Comparison of ENCODE assay signal across 8 cellular contexts in the genomic region with DNA sequence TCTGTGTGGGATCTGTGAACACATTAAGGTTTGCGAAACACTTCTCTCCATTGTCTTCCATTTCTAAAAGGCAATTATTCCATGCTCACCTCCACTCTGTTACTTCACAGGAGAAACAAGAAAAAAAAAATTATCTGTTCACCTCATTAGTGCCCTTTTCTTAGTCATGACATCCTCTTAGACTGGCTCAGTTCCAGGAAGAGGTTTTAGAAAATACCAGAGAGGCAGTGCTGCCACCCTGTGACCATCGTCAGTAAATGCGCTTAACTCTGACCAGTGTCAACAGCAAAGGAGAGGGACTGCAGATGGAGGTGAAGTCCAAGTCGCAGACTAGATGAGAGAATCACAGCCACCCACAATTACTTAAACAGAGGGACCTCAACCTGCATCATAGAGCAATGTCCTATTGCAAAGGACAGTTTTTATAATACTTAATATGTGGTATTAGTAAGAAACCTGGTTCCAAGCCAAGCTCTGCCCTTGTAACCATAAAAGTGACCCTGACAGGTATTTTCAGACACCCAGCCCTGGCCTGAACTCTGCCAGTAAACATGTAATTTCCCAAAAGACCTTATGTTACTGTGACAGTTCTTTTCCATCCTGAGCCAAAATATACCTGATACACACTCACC. TPM values are rescaled to one million over a fixed set of nuclear protein-coding genes. Genes with fewer than 3 reads are reported as not detected.
DNase-seq lines count a peak whose midpoint lies in the region; ATAC-seq and TF ChIP-seq lines count a peak whose summit lies in the region.

No MANE protein-coding gene starts in this region.

- H3K27ac ChIP-seq in adrenal gland (no peak overlapping the region), right atrium auricular region (no peak overlapping the region)

- H3K9me3 ChIP-seq in adrenal gland (replicated peaks in 1 of 3) (no peaks in the 10 kb centered on the region), right atrium auricular region (peaks cover 0 to 6% of the 10 kb centered on the region in 2 donors)

- peaks cover 8 to 19% (median 14%) of the 10 kb centered on the region in 3 donors for H3K4me1 Mint-ChIP-seq in T-cell

- TF ChIP-seq CTCF in AG04449 (IDR thresholded peaks at IDR 0.05; ENCODE audit: insufficient read depth, low read length, missing control alignments) (peak; percentile 59), adrenal gland (IDR thresholded peaks at IDR 0.05) (peak; percentile 47 to 69 (median 64)), right atrium auricular region (IDR thresholded peaks at IDR 0.05) (peak in 1 of 2 donors; percentile 62)

- POLR2A ChIA-PET in AG04449 (lab: Yijun Ruan, JAX): no interaction called here
- POLR2A ChIA-PET in T-cell (lab: Charles Lee): no interaction called here

- peaks cover 7 to 39% of the 10 kb centered on the region in 2 donors for H3K27me3 Mint-ChIP-seq in T-cell

- no peaks in the 10 kb centered on the region for H3K36me3 ChIP-seq in adrenal gland (replicated peaks in 1 of 2)
- H3K36me3 ChIP-seq in right atrium auricular region: no peaks in the 10 kb centered on the region

- intact Hi-C loops in adrenal gland (cut with DNase I): no loop called here

- no peak overlapping the region for H3K4me3 ChIP-seq in AG04449 (ENCODE audit: low read depth, low read length)
- H3K4me3 ChIP-seq in adrenal gland: no peak overlapping the region
- H3K4me3 ChIP-seq in right atrium auricular region: no peak overlapping the region

- 24 to 26% (median 25%) methylated on average over 4 of the region's 4 CpGs for WGBS in adrenal gland, 4 donors

- H3K27me3 ChIP-seq in adrenal gland: peaks cover 10% of the 10 kb centered on the region
- no peaks in the 10 kb centered on the region for H3K27me3 ChIP-seq in right atrium auricular region

- H3K36me3 Mint-ChIP-seq in T-cell: no peaks in the 10 kb centered on the region

- DNase-seq in AG04449 (ENCODE audit: low read depth, low spot score) (peak; percentile 12), NCI-H1092 (lab: John Stamatoyannopoulos, UW) (peak; percentile 41), T-cell (peak in 33 of 34 experiments; percentile 35 to 70 (median 52)), adrenal gland (peak; percentile 41 to 76 (median 64)), right atrium auricular region (ENCODE audit: low spot score) (peak; percentile 61)
- DNase-seq in stimulated activated CD4-positive, alpha-beta T cell treated with anti-CD3 and anti-CD28 coated beads, Interleukin-15, amount 100 ng/mL, for 1 hour (ENCODE audit: low read depth in 1 of 2, low spot score in 1 of 2): peak; percentile 48 to 50

- ATAC-seq in GM18511 (IDR thresholded peaks at IDR 0.05; ENCODE audit: unreplicated experiment) (peak; percentile 51), T-cell (replicated peaks in 1 of 4) (peak; percentile 86 to 92 (median 88)), GM21737 (IDR thresholded peaks at IDR 0.05; ENCODE audit: unreplicated experiment) (no peak)

- no peak for TF ChIP-seq POLR2A in adrenal gland (IDR thresholded peaks at IDR 0.05)

- no peaks in the 10 kb centered on the region for H3K4me1 ChIP-seq in adrenal gland (replicated peaks in 1 of 2)
- H3K4me1 ChIP-seq in right atrium auricular region: no peaks in the 10 kb centered on the region

- no peak overlapping the region for H3K27ac Mint-ChIP-seq in T-cell

- no peak overlapping the region for H3K4me3 Mint-ChIP-seq in T-cell

- no peaks in the 10 kb centered on the region for H3K9me3 Mint-ChIP-seq in T-cell

- CTCF ChIA-PET in AG04449 (lab: Yijun Ruan, JAX): interaction anchor here (1.0 to 2.6 kb wide), 7 partner anchors 8 to 146 kb away, joined by 3 to 10 read pairs (median 3); no protein-coding TSS in a partner anchor
- CTCF ChIA-PET in T-cell (lab: Charles Lee): interaction anchor here in 1 of 2 donors (1.3 kb wide), 1 partner anchor 147 kb away, joined by 5 read pairs; no protein-coding TSS in a partner anchor

RNA-seq across cellular contexts. Expression of a gene that starts 19.4 kb away (rescaled TPM):
- total RNA-seq in T-cell (10 to 100 TPM; 34.5 to 63.1 (median 40.3) TPM), adrenal gland (1 to 10 TPM in 7 of 8 donors, not detected in 1; 1.2 to 4.7 (median 2.9) TPM), right atrium auricular region (1 to 10 TPM in 1 of 2 donors, not detected in 1; 1.3 TPM)
- 1 to 10 TPM; 1.2 to 1.7 (median 1.5) TPM for polyA plus RNA-seq in adrenal gland

RNA-seq across cellular contexts. Expression of a gene that starts 31.5 kb away (rescaled TPM):
- 1 to 10 TPM in 1 of 5 donors, under 1 TPM in 3, not detected in 1; 0.46 to 1.0 (median 0.68) TPM for total RNA-seq in T-cell
- total RNA-seq in adrenal gland: 1 to 10 TPM in 3 of 8 donors, under 1 TPM in 3, not detected in 2; 0.19 to 1.6 (median 0.84) TPM
- under 1 TPM; 0.32 to 0.95 (median 0.84) TPM for polyA plus RNA-seq in adrenal gland
- under 1 TPM in 1 of 2 donors, not detected in 1; 0.67 TPM for total RNA-seq in right atrium auricular region

Comparison
In these comparisons a context has a peak if more than half of its experiments do, and no peak if none do; other contexts are left out.
1. DNase-seq: peak in every context shown above with its lines; median percentile 64 in adrenal gland; 61 in right atrium auricular region; 52 in T-cell; 49 in stimulated activated CD4-positive, alpha-beta T cell treated with anti-CD3 and anti-CD28 coated beads, Interleukin-15, amount 100 ng/mL, for 1 hour; 41 in NCI-H1092; 12 in AG04449.
2. RNA of a gene that starts 19.4 kb away (total RNA-seq): 34.5 to 63.1 TPM in T-cell; 1.2 to 4.7 TPM in adrenal gland and 1.3 TPM in right atrium auricular region; every median in the first group is over 4 times any median in the second.